8 cellular contexts compared by ENCODE assay signal in genomic region chr7:140059288-140060242, GRCh38. TPM values are rescaled to one million over a fixed set of nuclear protein-coding genes. Genes with fewer than 3 reads are reported as not detected.
DNase-seq lines count a peak whose midpoint lies in the region; ATAC-seq and TF ChIP-seq lines count a peak whose summit lies in the region.

No MANE protein-coding gene starts in this region.

- H3K27me3 ChIP-seq in MG63 (no peaks in the 10 kb centered on the region), spleen (replicated peaks in 1 of 7) (no peaks in the 10 kb centered on the region)

- WGBS in spleen, 5 donors: 73 to 86% (median 82%) methylated on average over 11 of the region's 11 CpGs

- TF ChIP-seq CTCF in AG09309 (IDR thresholded peaks at IDR 0.05; ENCODE audit: control insufficient read depth, insufficient read depth, low read depth, low read length, missing control alignments): no peak
- no peak for TF ChIP-seq CTCF in foreskin fibroblast (IDR thresholded peaks at IDR 0.05; ENCODE audit: low read depth, low read length)
- TF ChIP-seq CTCF in spleen (IDR thresholded peaks at IDR 0.05 in 8 of 11, conservative IDR thresholded peaks at IDR 0.05 in 3 of 11): no peak

- H3K27ac ChIP-seq in spleen: peak overlapping the region in 6 of 8 donors; percentile 38 to 98 (median 94)

- H3K4me1 ChIP-seq in spleen: peaks cover 27 to 86% (median 45%) of the 10 kb centered on the region in 6 donors

- H3K4me3 ChIP-seq in AG09309 (ENCODE audit: control insufficient read depth, low read depth, low read length) (no peak overlapping the region), MG63 (no peak overlapping the region), foreskin fibroblast (ENCODE audit: low read depth in 1 of 2, low read length in 2 of 2) (no peak overlapping the region), spleen (no peak overlapping the region)

- no peak for ATAC-seq in GM19023 (IDR thresholded peaks at IDR 0.05; ENCODE audit: unreplicated experiment)

- intact Hi-C loops in spleen (cut with DNase I; ENCODE audit: low total_unique reads): no loop called here

- no peak for TF ChIP-seq POLR2A in spleen (IDR thresholded peaks at IDR 0.05)

- H3K9me3 ChIP-seq in MG63 (no peaks in the 10 kb centered on the region), spleen (no peaks in the 10 kb centered on the region)

- H3K36me3 ChIP-seq in MG63 (no peaks in the 10 kb centered on the region; the same call in none of the 2 replicates), spleen (peaks cover 0 to 35% (median 10%) of the 10 kb centered on the region in 6 donors)

- DNase-seq in AG09309 (ENCODE audit: low read depth): peak; percentile 82
- DNase-seq in MG63: peak; percentile 84
- DNase-seq in activated CD8-positive, alpha-beta memory T cell treated with anti-CD3 and anti-CD28 coated beads, Interleukin-2, amount 50 U/mL, for 4 hours: peak; percentile 67
- DNase-seq in foreskin fibroblast: peak; percentile 87 to 93
- no peak for DNase-seq in spleen
- DNase-seq in NOMO-1 treated with DMSO at 0.1 percent for 48 hours (lab: John Stamatoyannopoulos, UW; ENCODE audit: unreplicated experiment): no peak
- no peak for DNase-seq in NCI-H748 treated with DMSO at 0.1 percent for 48 hours (lab: John Stamatoyannopoulos, UW)

RNA-seq across cellular contexts. Expression of gene PARP12, which starts 3.2 kb away (rescaled TPM):
- total RNA-seq in MG63 (2014; rRNA removed; shearing (Covaris generic); ENCODE audit: low replicate concordance): 21.4 and 24.9 TPM in 2 replicates
- total RNA-seq in spleen: 100 to 1,000 TPM in 1 of 7 donors, 10 to 100 TPM in 6; 60.8 to 101 (median 77.5) TPM
- 10 to 100 TPM; 26.9 to 68.4 (median 59.2) TPM for polyA plus RNA-seq in spleen

Comparison
In these comparisons a context has a peak if more than half of its experiments do, and no peak if none do; other contexts are left out.
1. DNase-seq: peak in AG09309 (single experiment), MG63 (single experiment), activated CD8-positive, alpha-beta memory T cell treated with anti-CD3 and anti-CD28 coated beads, Interleukin-2, amount 50 U/mL, for 4 hours (single experiment) and foreskin fibroblast (2 of 2); none in spleen (single experiment), NOMO-1 treated with DMSO at 0.1 percent for 48 hours (single experiment) and NCI-H748 treated with DMSO at 0.1 percent for 48 hours (single experiment).